In the genomic region with DNA sequence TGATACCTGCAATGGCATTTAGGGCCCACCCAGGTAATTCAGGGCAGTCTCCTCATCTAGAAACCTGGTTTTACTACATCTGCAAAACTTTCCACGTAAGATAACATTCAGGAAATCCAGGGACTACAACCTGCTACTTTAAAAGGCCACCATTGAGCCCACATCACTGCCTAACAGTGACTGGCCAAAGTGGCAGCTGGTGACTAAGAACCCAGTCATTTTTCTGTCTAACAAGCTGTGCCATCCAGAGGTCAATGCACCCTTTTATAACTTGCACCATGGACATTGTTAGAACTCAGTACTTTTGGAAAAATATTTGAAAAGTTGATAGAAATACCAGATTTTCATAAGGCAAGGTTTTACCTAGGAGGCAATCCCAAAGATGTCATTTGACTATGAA, we compare ENCODE assay signal across 33 cellular contexts.
"Had no signal": no experiment of that assay in that cellular context is flagged by ENCODE, and none has a peak within 500 bp of the region (broad histone marks: within the 10 kb centered on the region; RNA-seq: fewer than 3 reads in every experiment).

No MANE protein-coding gene starts in this region.

- H3K9me3 ChIP-seq: adrenal gland, body of pancreas, gastrocnemius medialis, mucosa of descending colon, ovary, right lobe of liver, uterus had no signal

- FAIRE-seq: colon, endometrium had no signal

- H3K4me3 Mint-ChIP-seq: activated naive CD8-positive, alpha-beta T cell; nephron; stimulated activated memory B cell treated with anti-CD40 and anti-IgM and Interleukin-4, amounts not matched to agents 10 μg/mL and 1 μg/mL and 100 μg/mL, for 72 hours; stimulated activated naive CD8-positive, alpha-beta T cell treated with anti-CD3 and anti-CD28 coated beads, Interleukin-15, amount 100 ng/mL, for 72 hours; type B pancreatic cell had no signal

- ATAC-seq: body of pancreas; gastrocnemius medialis; left cardiac atrium; left ventricle myocardium superior; mucosa of descending colon; right lobe of liver; stimulated activated memory B cell treated with anti-CD40 and anti-IgM and Interleukin-4, amounts not matched to agents 10 μg/mL and 1 μg/mL and 100 μg/mL, for 72 hours; stimulated activated naive CD8-positive, alpha-beta T cell treated with anti-CD3 and anti-CD28 coated beads, Interleukin-15, amount 100 ng/mL, for 72 hours had no signal

- H3K27ac ChIP-seq: adrenal gland, body of pancreas, gastrocnemius medialis, ovary, right lobe of liver, skin epidermis, uterus, VCaP had no signal

- H3K36me3 Mint-ChIP-seq: activated naive CD8-positive, alpha-beta T cell; stimulated activated memory B cell treated with anti-CD40 and anti-IgM and Interleukin-4, amounts not matched to agents 10 μg/mL and 1 μg/mL and 100 μg/mL, for 72 hours; type B pancreatic cell had no signal

- H3K4me1 ChIP-seq: adrenal gland, body of pancreas, gastrocnemius medialis, right lobe of liver, uterus had no signal

- H3K27me3 ChIP-seq: adrenal gland, body of pancreas, gastrocnemius medialis, ovary, right lobe of liver, uterus had no signal

- H3K36me3 ChIP-seq: adrenal gland, gastrocnemius medialis, ovary, right lobe of liver, uterus had no signal

- H3K9me3 Mint-ChIP-seq: nephron; stimulated activated memory B cell treated with anti-CD40 and anti-IgM and Interleukin-4, amounts not matched to agents 10 μg/mL and 1 μg/mL and 100 μg/mL, for 72 hours; type B pancreatic cell had no signal

- DNase-seq: activated CD4-positive, alpha-beta T cell treated with anti-CD3 and anti-CD28 coated beads for 4 hours; activated CD4-positive, alpha-beta T cell treated with anti-CD3 and anti-CD28 coated beads, Interleukin-2, amount 50 U/mL, for 4 hours; activated effector memory CD4-positive, alpha-beta T cell treated with Interleukin-2 at 50 U/mL for 16 hours; activated naive CD4-positive, alpha-beta T cell treated with Interleukin-2 at 50 U/mL for 16 hours; activated T-cell treated with anti-CD3 and anti-CD28 coated beads for 4 hours; adrenal gland; aorta; body of pancreas; dermis blood vessel endothelial cell; effector CD4-positive, alpha-beta T cell; gastrocnemius medialis; glutamatergic neuron; islet precursor cell; left cardiac atrium; left ventricle myocardium superior; mucosa of descending colon; ovary; right lobe of liver; stimulated activated CD4-positive, alpha-beta T cell treated with anti-CD3 and anti-CD28 coated beads, Interleukin-12 subunit alpha, Interleukin-12 subunit beta, amount 100 ng/mL, for 4 hours; stimulated activated CD4-positive, alpha-beta T cell treated with anti-CD3 and anti-CD28 coated beads, Interleukin-4, amount 100 ng/mL, for 24 hours; stimulated activated CD8-positive, alpha-beta memory T cell treated with anti-CD3 and anti-CD28 coated beads, Interleukin-4, amount 100 ng/mL, for 48 hours; stimulated activated naive CD8-positive, alpha-beta T cell treated with anti-CD3 and anti-CD28 coated beads, Interleukin-15, amount 100 ng/mL, for 72 hours; substantia nigra; uterus had no signal

- H3K27me3 Mint-ChIP-seq: activated naive CD8-positive, alpha-beta T cell; progenitor cell of endocrine pancreas; stimulated activated memory B cell treated with anti-CD40 and anti-IgM and Interleukin-4, amounts not matched to agents 10 μg/mL and 1 μg/mL and 100 μg/mL, for 72 hours; stimulated activated naive CD8-positive, alpha-beta T cell treated with anti-CD3 and anti-CD28 coated beads, Interleukin-15, amount 100 ng/mL, for 72 hours; type B pancreatic cell had no signal

- H3K4me3 ChIP-seq: adrenal gland, body of pancreas, gastrocnemius medialis, mucosa of descending colon, ovary, right lobe of liver, skin epidermis, uterus had no signal

- H3K4me1 Mint-ChIP-seq: nephron; stimulated activated memory B cell treated with anti-CD40 and anti-IgM and Interleukin-4, amounts not matched to agents 10 μg/mL and 1 μg/mL and 100 μg/mL, for 72 hours; stimulated activated naive CD8-positive, alpha-beta T cell treated with anti-CD3 and anti-CD28 coated beads, Interleukin-15, amount 100 ng/mL, for 72 hours had no signal

- H3K27ac Mint-ChIP-seq: activated naive CD8-positive, alpha-beta T cell; nephron; progenitor cell of endocrine pancreas; stimulated activated memory B cell treated with anti-CD40 and anti-IgM and Interleukin-4, amounts not matched to agents 10 μg/mL and 1 μg/mL and 100 μg/mL, for 72 hours; stimulated activated naive CD8-positive, alpha-beta T cell treated with anti-CD3 and anti-CD28 coated beads, Interleukin-15, amount 100 ng/mL, for 72 hours; type B pancreatic cell had no signal
